In the genomic region with DNA sequence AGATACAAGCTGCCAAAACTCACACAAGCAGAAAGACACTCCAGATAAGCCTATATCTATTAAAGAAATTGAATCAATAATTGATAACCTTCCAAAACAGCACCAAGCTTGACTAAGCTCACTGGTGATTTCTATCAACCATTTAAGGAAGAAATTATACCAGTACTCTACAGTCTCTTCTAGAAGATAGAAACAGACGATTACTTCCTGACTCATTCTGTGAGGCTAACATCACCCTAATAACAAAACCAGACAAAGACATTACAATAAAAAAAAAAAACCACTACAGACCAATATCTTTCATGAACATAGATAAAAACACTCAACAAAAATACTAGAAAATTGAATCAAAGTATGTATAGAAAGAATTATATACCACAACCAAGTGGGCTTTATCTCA, we compare ENCODE assay signal across 24 cellular contexts.
"Had no signal": no experiment of that assay in that cellular context is flagged by ENCODE, and none has a peak within 500 bp of the region (broad histone marks: within the 10 kb centered on the region; RNA-seq: fewer than 3 reads in every experiment).

No MANE protein-coding gene starts in this region.

- H3K4me3 ChIP-seq: dorsolateral prefrontal cortex, gastrocnemius medialis, left lung, mucosa of descending colon, prostate gland, sigmoid colon, thoracic aorta, transverse colon, upper lobe of right lung, uterus had no signal

- H3K4me3 Mint-ChIP-seq: mesothelial cell of epicardium; naive B cell; nephron; stimulated activated memory B cell treated with anti-CD40 and anti-IgM and Interleukin-4, amounts not matched to agents 10 μg/mL and 1 μg/mL and 100 μg/mL, for 72 hours; stimulated activated naive CD8-positive, alpha-beta T cell treated with anti-CD3 and anti-CD28 coated beads, Interleukin-15, Interleukin-2, amounts not matched to agents 100 ng/mL and 50 ng/mL, for 24 hours had no signal

- H3K9me3 ChIP-seq: gastrocnemius medialis, left lung, mucosa of descending colon, prostate gland, sigmoid colon, thoracic aorta, transverse colon, upper lobe of right lung, uterus had no signal

- H3K27me3 Mint-ChIP-seq: stimulated activated memory B cell treated with anti-CD40 and anti-IgM and Interleukin-4, amounts not matched to agents 10 μg/mL and 1 μg/mL and 100 μg/mL, for 72 hours; stimulated activated naive CD8-positive, alpha-beta T cell treated with anti-CD3 and anti-CD28 coated beads, Interleukin-15, Interleukin-2, amounts not matched to agents 100 ng/mL and 50 ng/mL, for 24 hours had no signal

- H3K9me3 Mint-ChIP-seq: mesothelial cell of epicardium; stimulated activated memory B cell treated with anti-CD40 and anti-IgM and Interleukin-4, amounts not matched to agents 10 μg/mL and 1 μg/mL and 100 μg/mL, for 72 hours; stimulated activated naive CD8-positive, alpha-beta T cell treated with anti-CD3 and anti-CD28 coated beads, Interleukin-15, Interleukin-2, amounts not matched to agents 100 ng/mL and 50 ng/mL, for 24 hours had no signal

- FAIRE-seq: colon, kidney had no signal

- H3K4me1 ChIP-seq: left lung, prostate gland, sigmoid colon, upper lobe of right lung, uterus had no signal

- H3K36me3 ChIP-seq: gastrocnemius medialis, prostate gland, sigmoid colon, thoracic aorta, transverse colon, upper lobe of right lung, uterus had no signal

- DNase-seq: dorsolateral prefrontal cortex; effector CD4-positive, alpha-beta T cell; gastrocnemius medialis; head of caudate nucleus; kidney; left cardiac atrium; left lung; mesenchymal stem cell; mucosa of descending colon; naive B cell; nucleus accumbens; right cardiac atrium; sigmoid colon; stimulated activated CD4-positive, alpha-beta T cell treated with anti-CD3 and anti-CD28 coated beads, Interleukin-4, amount 100 ng/mL, for 4 hours; transverse colon; upper lobe of right lung; uterus had no signal

- H3K27ac ChIP-seq: dorsolateral prefrontal cortex, gastrocnemius medialis, left lung, prostate gland, sigmoid colon, thoracic aorta, transverse colon, upper lobe of right lung, uterus had no signal

- H3K27ac Mint-ChIP-seq: mesothelial cell of epicardium; naive B cell; nephron; stimulated activated memory B cell treated with anti-CD40 and anti-IgM and Interleukin-4, amounts not matched to agents 10 μg/mL and 1 μg/mL and 100 μg/mL, for 72 hours; stimulated activated naive CD8-positive, alpha-beta T cell treated with anti-CD3 and anti-CD28 coated beads, Interleukin-15, Interleukin-2, amounts not matched to agents 100 ng/mL and 50 ng/mL, for 24 hours had no signal

- H3K36me3 Mint-ChIP-seq: mesothelial cell of epicardium, naive B cell had no signal
